ENCODE assay signal across 1 cellular context in the genomic region with DNA sequence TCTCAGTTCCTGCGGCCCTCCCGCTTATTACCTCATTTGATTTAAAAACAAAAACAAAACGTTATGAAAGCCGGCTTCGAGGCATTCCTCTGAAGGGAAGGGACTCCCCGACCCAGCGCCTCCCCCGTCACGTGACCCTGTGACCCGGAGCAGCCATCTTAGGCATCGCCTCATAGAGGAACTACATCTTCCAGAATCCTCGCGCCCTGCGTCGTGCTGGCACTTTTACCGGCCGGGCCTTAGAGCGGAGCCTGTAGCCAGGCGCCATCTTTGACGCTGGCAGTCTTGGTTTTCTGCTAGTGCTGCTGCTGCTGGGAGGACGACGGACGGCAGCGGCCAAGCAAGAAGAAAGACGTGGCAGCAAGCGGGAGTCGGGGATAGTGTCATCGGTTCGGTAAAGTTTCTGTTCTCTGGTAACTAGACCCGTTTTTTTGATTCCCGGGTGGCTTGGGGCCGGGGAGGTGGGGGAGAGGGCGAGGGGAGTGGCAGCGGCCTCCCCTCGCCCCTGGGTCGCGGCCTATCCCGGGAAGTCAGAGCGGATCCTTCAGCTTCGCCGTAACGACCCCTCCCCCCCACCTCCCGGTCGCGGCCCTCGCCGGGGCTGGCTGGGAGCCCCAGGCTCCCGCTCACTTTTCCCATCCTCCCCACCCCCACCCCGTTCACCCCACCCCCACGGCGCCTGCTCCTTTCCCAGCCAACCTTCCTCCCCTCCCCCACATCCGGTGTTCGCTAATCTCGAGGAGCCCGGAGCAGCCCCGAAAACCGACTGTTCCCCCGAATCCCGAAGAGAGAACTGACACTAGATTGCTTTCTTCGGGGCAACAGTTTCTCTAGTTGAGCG.
TF ChIP-seq lines count a peak whose summit lies in the region.

ZBED6 (plus strand) TSS at position 242 of the 841 bp plus-strand sequence. CDS start 1,900 bp downstream, outside the sequence.
ZC3H11A (plus strand) TSS at position 242 of the 841 bp plus-strand sequence. CDS start 21,448 bp downstream, outside the sequence.

TF ChIP-seq in K562, 482 proteins besides CTCF, POLR2A, EP300 and RAD21 (continued from another document and continues in another):
- TF ChIP-seq, protein P1, sequence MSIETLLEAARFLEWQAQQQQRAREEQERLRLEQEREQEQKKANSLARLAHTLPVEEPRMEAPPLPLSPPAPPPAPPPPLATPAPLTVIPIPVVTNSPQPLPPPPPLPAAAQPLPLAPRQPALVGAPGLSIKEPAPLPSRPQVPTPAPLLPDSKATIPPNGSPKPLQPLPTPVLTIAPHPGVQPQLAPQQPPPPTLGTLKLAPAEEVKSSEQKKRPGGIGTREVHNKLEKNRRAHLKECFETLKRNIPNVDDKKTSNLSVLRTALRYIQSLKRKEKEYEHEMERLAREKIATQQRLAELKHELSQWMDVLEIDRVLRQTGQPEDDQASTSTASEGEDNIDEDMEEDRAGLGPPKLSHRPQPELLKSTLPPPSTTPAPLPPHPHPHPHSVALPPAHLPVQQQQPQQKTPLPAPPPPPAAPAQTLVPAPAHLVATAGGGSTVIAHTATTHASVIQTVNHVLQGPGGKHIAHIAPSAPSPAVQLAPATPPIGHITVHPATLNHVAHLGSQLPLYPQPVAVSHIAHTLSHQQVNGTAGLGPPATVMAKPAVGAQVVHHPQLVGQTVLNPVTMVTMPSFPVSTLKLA (conservative IDR thresholded peaks at IDR 0.05) = peak; percentile 76 to 84
- TF ChIP-seq KHSRP (IDR thresholded peaks at IDR 0.05) = no peak
- no peak for TF ChIP-seq EWSR1 (IDR thresholded peaks at IDR 0.05; ENCODE audit: borderline replicate concordance, low read depth, partially characterized antibody)
- TF ChIP-seq CREBBP (IDR thresholded peaks at IDR 0.05; ENCODE audit: low read depth, low read length) = no peak
- TF ChIP-seq ZNF449 (CRISPR knock-in tag; IDR thresholded peaks at IDR 0.05) = no peak
- TF ChIP-seq, protein P2, sequence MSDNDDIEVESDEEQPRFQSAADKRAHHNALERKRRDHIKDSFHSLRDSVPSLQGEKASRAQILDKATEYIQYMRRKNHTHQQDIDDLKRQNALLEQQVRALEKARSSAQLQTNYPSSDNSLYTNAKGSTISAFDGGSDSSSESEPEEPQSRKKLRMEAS (CRISPR knock-in tag; IDR thresholded peaks at IDR 0.05) = peak; percentile 77
- TF ChIP-seq KLF6 (CRISPR knock-in tag; IDR thresholded peaks at IDR 0.05; ENCODE audit: borderline replicate concordance) = peak; percentile 15; the same call in 1 of the 2 replicates
- no peak for TF ChIP-seq TRIM25 (IDR thresholded peaks at IDR 0.05; ENCODE audit: borderline replicate concordance)
- TF ChIP-seq ZKSCAN8 (CRISPR knock-in tag; IDR thresholded peaks at IDR 0.05) = 0 out of 2 replicates have a peak, but pooled peaks have one; percentile 1
- TF ChIP-seq CAMTA2 (CRISPR knock-in tag; conservative IDR thresholded peaks at IDR 0.05) = no peak
- no peak; the same call in 1 of the 2 replicates for TF ChIP-seq RFX1 (IDR thresholded peaks at IDR 0.05)
- no peak for TF ChIP-seq IRF2 (CRISPR knock-in tag; IDR thresholded peaks at IDR 0.05)
- TF ChIP-seq JUN (IDR thresholded peaks at IDR 0.05; ENCODE audit: borderline replicate concordance, low read depth, low read length) = peak; percentile 87; the same call in 1 of the 2 replicates
- TF ChIP-seq JUN (CRISPR knock-in tag; IDR thresholded peaks at IDR 0.05; ENCODE audit: borderline replicate concordance) = no peak
- TF ChIP-seq FOS (IDR thresholded peaks at IDR 0.05; ENCODE audit: extremely low read depth, insufficient read length) = no peak
- TF ChIP-seq ETV1 (tag; conservative IDR thresholded peaks at IDR 0.05; ENCODE audit: low read depth) = peak; percentile 92
- TF ChIP-seq MYNN (IDR thresholded peaks at IDR 0.05) = 0 out of 2 replicates have a peak, but pooled peaks have one; percentile 32
- no peak for TF ChIP-seq MYNN (CRISPR knock-in tag; IDR thresholded peaks at IDR 0.05)
- no peak for TF ChIP-seq STAG1 (CRISPR knock-in tag; IDR thresholded peaks at IDR 0.05; ENCODE audit: borderline replicate concordance)
- TF ChIP-seq CHD1 (IDR thresholded peaks at IDR 0.05; ENCODE audit: low read length) = peak; percentile 52
- TF ChIP-seq, protein P3, sequence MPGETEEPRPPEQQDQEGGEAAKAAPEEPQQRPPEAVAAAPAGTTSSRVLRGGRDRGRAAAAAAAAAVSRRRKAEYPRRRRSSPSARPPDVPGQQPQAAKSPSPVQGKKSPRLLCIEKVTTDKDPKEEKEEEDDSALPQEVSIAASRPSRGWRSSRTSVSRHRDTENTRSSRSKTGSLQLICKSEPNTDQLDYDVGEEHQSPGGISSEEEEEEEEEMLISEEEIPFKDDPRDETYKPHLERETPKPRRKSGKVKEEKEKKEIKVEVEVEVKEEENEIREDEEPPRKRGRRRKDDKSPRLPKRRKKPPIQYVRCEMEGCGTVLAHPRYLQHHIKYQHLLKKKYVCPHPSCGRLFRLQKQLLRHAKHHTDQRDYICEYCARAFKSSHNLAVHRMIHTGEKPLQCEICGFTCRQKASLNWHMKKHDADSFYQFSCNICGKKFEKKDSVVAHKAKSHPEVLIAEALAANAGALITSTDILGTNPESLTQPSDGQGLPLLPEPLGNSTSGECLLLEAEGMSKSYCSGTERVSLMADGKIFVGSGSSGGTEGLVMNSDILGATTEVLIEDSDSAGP (CRISPR knock-in tag; IDR thresholded peaks at IDR 0.05) = no peak
- TF ChIP-seq, protein P4, sequence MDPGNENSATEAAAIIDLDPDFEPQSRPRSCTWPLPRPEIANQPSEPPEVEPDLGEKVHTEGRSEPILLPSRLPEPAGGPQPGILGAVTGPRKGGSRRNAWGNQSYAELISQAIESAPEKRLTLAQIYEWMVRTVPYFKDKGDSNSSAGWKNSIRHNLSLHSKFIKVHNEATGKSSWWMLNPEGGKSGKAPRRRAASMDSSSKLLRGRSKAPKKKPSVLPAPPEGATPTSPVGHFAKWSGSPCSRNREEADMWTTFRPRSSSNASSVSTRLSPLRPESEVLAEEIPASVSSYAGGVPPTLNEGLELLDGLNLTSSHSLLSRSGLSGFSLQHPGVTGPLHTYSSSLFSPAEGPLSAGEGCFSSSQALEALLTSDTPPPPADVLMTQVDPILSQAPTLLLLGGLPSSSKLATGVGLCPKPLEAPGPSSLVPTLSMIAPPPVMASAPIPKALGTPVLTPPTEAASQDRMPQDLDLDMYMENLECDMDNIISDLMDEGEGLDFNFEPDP (CRISPR knock-in tag; IDR thresholded peaks at IDR 0.05) = no peak
- TF ChIP-seq ZNF217 (CRISPR knock-in tag; IDR thresholded peaks at IDR 0.05) = no peak
- 0 out of 2 replicates have a peak, but pooled peaks have one; percentile 53 for TF ChIP-seq MEF2D (tag; conservative IDR thresholded peaks at IDR 0.05; ENCODE audit: low read depth)
- TF ChIP-seq ETV5 (CRISPR knock-in tag; IDR thresholded peaks at IDR 0.05; ENCODE audit: low read depth) = peak; percentile 61
- TF ChIP-seq NCOA6 (IDR thresholded peaks at IDR 0.05) = no peak
- no peak for TF ChIP-seq CCAR2 (IDR thresholded peaks at IDR 0.05; ENCODE audit: low read depth, low read length)
- TF ChIP-seq CBX3 (IDR thresholded peaks at IDR 0.05; ENCODE audit: borderline replicate concordance in 1 of 2, low read length in 2 of 2) = 0 out of 3 replicates have a peak, but pooled peaks of 1 of the 2 experiments have one; percentile 27
- TF ChIP-seq TSHZ1 (CRISPR knock-in tag; IDR thresholded peaks at IDR 0.05) = no peak
- TF ChIP-seq TEAD1 (CRISPR knock-in tag; IDR thresholded peaks at IDR 0.05) = peak; percentile 77 to 86
- no peak; the same call in 1 of the 2 replicates for TF ChIP-seq E2F3 (CRISPR knock-in tag; IDR thresholded peaks at IDR 0.05)
- peak; percentile 80 for TF ChIP-seq POLR2AphosphoS5 (IDR thresholded peaks at IDR 0.05; ENCODE audit: control insufficient read depth, insufficient read depth, low read depth, low read length)
- TF ChIP-seq, protein P5, sequence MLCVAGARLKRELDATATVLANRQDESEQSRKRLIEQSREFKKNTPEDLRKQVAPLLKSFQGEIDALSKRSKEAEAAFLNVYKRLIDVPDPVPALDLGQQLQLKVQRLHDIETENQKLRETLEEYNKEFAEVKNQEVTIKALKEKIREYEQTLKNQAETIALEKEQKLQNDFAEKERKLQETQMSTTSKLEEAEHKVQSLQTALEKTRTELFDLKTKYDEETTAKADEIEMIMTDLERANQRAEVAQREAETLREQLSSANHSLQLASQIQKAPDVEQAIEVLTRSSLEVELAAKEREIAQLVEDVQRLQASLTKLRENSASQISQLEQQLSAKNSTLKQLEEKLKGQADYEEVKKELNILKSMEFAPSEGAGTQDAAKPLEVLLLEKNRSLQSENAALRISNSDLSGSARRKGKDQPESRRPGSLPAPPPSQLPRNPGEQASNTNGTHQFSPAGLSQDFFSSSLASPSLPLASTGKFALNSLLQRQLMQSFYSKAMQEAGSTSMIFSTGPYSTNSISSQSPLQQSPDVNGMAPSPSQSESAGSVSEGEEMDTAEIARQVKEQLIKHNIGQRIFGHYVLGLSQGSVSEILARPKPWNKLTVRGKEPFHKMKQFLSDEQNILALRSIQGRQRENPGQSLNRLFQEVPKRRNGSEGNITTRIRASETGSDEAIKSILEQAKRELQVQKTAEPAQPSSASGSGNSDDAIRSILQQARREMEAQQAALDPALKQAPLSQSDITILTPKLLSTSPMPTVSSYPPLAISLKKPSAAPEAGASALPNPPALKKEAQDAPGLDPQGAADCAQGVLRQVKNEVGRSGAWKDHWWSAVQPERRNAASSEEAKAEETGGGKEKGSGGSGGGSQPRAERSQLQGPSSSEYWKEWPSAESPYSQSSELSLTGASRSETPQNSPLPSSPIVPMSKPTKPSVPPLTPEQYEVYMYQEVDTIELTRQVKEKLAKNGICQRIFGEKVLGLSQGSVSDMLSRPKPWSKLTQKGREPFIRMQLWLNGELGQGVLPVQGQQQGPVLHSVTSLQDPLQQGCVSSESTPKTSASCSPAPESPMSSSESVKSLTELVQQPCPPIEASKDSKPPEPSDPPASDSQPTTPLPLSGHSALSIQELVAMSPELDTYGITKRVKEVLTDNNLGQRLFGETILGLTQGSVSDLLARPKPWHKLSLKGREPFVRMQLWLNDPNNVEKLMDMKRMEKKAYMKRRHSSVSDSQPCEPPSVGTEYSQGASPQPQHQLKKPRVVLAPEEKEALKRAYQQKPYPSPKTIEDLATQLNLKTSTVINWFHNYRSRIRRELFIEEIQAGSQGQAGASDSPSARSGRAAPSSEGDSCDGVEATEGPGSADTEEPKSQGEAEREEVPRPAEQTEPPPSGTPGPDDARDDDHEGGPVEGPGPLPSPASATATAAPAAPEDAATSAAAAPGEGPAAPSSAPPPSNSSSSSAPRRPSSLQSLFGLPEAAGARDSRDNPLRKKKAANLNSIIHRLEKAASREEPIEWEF (CRISPR knock-in tag; IDR thresholded peaks at IDR 0.05) = peak; percentile 30; the same call in 1 of the 2 replicates
- TF ChIP-seq ZNF324 (CRISPR knock-in tag; IDR thresholded peaks at IDR 0.05) = peak; percentile 7; the same call in 1 of the 2 replicates
- TF ChIP-seq ZNF830 (CRISPR knock-in tag; IDR thresholded peaks at IDR 0.05) = 0 out of 2 replicates have a peak, but pooled peaks have one; percentile 54
- no peak; the same call in none of the 2 replicates for TF ChIP-seq BRD4 (IDR thresholded peaks at IDR 0.05)
